In the genomic region with DNA sequence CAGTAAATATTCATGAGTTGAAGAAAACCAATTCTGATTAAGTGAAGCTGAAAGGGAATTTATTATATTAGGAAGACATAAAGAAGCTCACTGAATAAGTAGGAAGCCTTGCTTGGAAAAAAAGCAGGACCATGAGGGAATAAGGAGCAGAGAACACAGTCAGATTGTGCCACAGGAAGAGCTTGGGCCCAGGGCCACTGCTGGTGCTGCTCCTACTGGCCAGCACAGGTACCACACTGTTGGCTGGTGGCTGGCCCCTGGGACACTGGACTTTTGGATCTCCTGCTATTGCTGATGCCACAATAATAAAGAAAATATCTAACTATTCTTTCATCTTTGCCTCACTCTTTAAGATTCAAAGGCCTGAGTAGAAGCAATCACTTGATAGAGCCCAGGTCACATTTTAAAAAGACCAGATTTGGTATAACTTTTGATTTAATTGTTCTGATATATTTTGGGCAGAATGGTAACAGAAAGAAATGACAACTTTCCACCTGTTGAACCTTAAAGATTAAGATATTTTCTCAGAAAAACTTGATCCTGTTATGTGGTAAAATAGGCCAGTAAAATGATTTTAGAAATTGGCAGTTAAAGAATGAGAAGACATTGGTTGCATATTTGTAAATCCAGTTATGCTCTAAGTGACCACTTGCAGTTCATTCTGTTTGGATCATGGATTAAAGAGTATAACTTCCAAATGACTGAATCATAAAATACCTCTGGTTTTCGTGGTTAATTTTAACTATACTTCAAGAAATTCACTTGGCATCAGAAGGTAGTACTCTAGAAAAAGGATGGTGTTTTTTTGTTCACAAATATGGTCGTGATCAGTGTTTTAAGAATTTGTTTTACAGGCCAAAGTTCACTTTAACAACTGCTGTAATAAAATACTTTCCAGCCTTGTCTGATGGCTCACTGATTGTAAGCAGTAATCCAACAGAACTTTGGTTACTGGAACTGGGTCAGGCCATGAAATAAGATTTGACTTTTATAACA, we compare ENCODE assay signal across 9 cellular contexts.
DNase-seq lines count a peak whose midpoint lies in the region; ATAC-seq and TF ChIP-seq lines count a peak whose summit lies in the region.
"Had no signal": no experiment of that assay in that cellular context is flagged by ENCODE, and none has a peak within 500 bp of the region (broad histone marks: within the 10 kb centered on the region; RNA-seq: fewer than 3 reads in every experiment).

No MANE protein-coding gene starts in this region.

- H3K9me3 ChIP-seq in heart right ventricle (no peaks in the 10 kb centered on the region), thoracic aorta (no peaks in the 10 kb centered on the region)

- intact Hi-C loops in heart right ventricle (cut with DNase I) = loop anchor here in 1 of 10 donors (10.0 kb wide), 1 partner anchor 715 kb away; no protein-coding TSS in a partner anchor

- H3K36me3 ChIP-seq in heart right ventricle = peaks cover 0 to 37% (median 6%) of the 10 kb centered on the region in 9 donors
- no peaks in the 10 kb centered on the region for H3K36me3 ChIP-seq in thoracic aorta

- H3K4me3 ChIP-seq in HFF-Myc (replicated peaks; ENCODE audit: low read depth, low read length) = no peak overlapping the region
- no peak overlapping the region for H3K4me3 ChIP-seq in heart right ventricle
- no peak overlapping the region for H3K4me3 ChIP-seq in thoracic aorta
- H3K4me3 ChIP-seq: SK-N-MC had no signal

- TF ChIP-seq CTCF in HFF-Myc (IDR thresholded peaks at IDR 0.05; ENCODE audit: low read depth, low read length, missing control alignments) (peak; percentile 65), heart right ventricle (IDR thresholded peaks at IDR 0.05) (peak; percentile 27 to 55 (median 40)), thoracic aorta (IDR thresholded peaks at IDR 0.05) (peak; percentile 56)

- H3K4me1 ChIP-seq in heart right ventricle (peaks cover 9 to 45% (median 25%) of the 10 kb centered on the region in 9 donors), thoracic aorta (ENCODE audit: control insufficient read depth in 1 of 2, low read depth in 2 of 2) (peaks cover 23 to 47% of the 10 kb centered on the region in 2 donors)

- peak overlapping the region; percentile 31 to 74 (median 60) for H3K27ac ChIP-seq in heart right ventricle
- peak overlapping the region; percentile 58 to 60 for H3K27ac ChIP-seq in thoracic aorta
- H3K27ac ChIP-seq: SK-N-MC had no signal

- DNase-seq in EH (ENCODE audit: low read depth) (peak; percentile 95), HFF-Myc (ENCODE audit: extremely low read depth, low read depth) (no peak), RKO (ENCODE audit: low spot score) (peak; percentile 42), heart right ventricle (no peak), thoracic aorta (ENCODE audit: low spot score) (no peak), GOT3 (lab: John Stamatoyannopoulos, UW) (no peak), NCI-H2227 treated with DMSO at 0.1 percent for 48 hours (lab: John Stamatoyannopoulos, UW) (no peak)
- DNase-seq in activated CD4-positive, CD25-positive, alpha-beta regulatory T cell (lab: John Stamatoyannopoulos, UW) = no peak

- ATAC-seq in heart right ventricle (peak in 6 of 8 donors; percentile 41 to 74 (median 66)), thoracic aorta (ENCODE audit: insufficient number of reproducible peaks, low FRiP score, low read depth) (peak; percentile 51)

- WGBS in heart right ventricle, 2 donors = 73 to 76% methylated on average over 2 of the region's 2 CpGs

- H3K27me3 ChIP-seq in heart right ventricle = no peaks in the 10 kb centered on the region
- H3K27me3 ChIP-seq in thoracic aorta (replicated peaks; ENCODE audit: insufficient read depth) = no peaks in the 10 kb centered on the region

Comparison
In these comparisons a context has a peak if more than half of its experiments do, and no peak if none do; other contexts are left out.
1. DNase-seq: peak in EH (single experiment) and RKO (single experiment); none in HFF-Myc (single experiment), heart right ventricle (0 of 2), thoracic aorta (single experiment), GOT3 (single experiment), NCI-H2227 treated with DMSO at 0.1 percent for 48 hours (single experiment) and activated CD4-positive, CD25-positive, alpha-beta regulatory T cell (0 of 4).
2. Peak in every context shown above with its lines, with median percentiles within 50 percentile points of each other: CTCF ChIP-seq.